1 cellular context compared by ENCODE assay signal in the genomic region with DNA sequence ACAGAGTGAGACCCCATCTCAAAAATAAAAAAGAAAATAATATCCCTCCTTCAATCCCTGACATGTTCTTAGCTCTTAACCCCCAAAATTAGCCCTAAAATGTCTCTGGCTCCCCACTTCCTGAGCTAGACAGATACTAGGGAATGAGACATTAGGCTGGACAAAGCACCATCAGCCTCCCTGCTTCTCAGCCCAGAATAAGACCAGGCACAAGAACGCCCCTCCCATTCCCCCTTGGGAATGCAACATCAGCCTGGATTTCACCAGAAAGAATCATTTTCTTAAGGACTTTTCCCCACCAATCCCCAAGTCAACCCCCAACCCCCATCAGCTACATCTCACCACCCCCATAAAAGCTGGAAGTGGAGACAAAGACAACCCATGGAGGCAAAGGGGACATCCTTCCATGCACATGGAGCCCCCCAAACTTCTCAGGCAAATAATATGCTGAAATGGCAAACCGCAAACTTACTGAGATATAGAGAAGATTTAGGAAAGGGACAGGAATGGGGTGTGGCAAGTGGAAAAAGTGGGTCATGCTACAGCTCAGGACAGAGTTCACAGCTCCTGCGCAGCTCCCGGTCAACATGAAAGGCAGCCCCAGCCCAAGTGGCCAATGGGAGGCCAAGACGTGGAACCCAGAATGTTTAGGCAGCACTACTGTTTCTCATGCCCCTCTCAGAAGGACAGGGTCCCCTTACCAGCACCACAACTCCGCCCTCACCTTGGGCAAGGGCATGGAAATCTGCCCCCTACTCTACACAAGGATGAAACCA.
TF ChIP-seq lines count a peak whose summit lies in the region.

No MANE protein-coding gene starts in this region.

TF ChIP-seq in H1, 55 proteins besides CTCF, POLR2A, EP300 and RAD21:
- TF ChIP-seq, protein P1, sequence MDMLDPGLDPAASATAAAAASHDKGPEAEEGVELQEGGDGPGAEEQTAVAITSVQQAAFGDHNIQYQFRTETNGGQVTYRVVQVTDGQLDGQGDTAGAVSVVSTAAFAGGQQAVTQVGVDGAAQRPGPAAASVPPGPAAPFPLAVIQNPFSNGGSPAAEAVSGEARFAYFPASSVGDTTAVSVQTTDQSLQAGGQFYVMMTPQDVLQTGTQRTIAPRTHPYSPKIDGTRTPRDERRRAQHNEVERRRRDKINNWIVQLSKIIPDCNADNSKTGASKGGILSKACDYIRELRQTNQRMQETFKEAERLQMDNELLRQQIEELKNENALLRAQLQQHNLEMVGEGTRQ (IDR thresholded peaks at IDR 0.05; ENCODE audit: low read length): no peak
- TF ChIP-seq ZNF274 (IDR thresholded peaks at IDR 0.05; ENCODE audit: borderline replicate concordance, extremely low read depth, low read length) (no peak), BCL11A (IDR thresholded peaks at IDR 0.05; ENCODE audit: low read depth in 2 of 2, low read length in 2 of 2) (no peak), SRF (IDR thresholded peaks at IDR 0.05; ENCODE audit: low read depth, low read length) (no peak), BACH1 (IDR thresholded peaks at IDR 0.05; ENCODE audit: low read length) (no peak), CBX5 (IDR thresholded peaks at IDR 0.05; ENCODE audit: low read depth, low read length) (no peak), SP2 (IDR thresholded peaks at IDR 0.05; ENCODE audit: low read length) (no peak), GTF2F1 (IDR thresholded peaks at IDR 0.05; ENCODE audit: borderline replicate concordance, low read depth, low read length) (no peak), RNF2 (IDR thresholded peaks at IDR 0.05; ENCODE audit: borderline replicate concordance, low read depth, low read length, missing control alignments, poor library complexity, severe bottlenecking) (no peak), CBX8 (IDR thresholded peaks at IDR 0.05; ENCODE audit: borderline replicate concordance, low read depth, low read length) (no peak), POLR2AphosphoS5 (IDR thresholded peaks at IDR 0.05; ENCODE audit: low read depth, low read length) (no peak), EZH2 (IDR thresholded peaks at IDR 0.05; ENCODE audit: low read depth, low read length, severe bottlenecking) (no peak)
- TF ChIP-seq, protein P2, sequence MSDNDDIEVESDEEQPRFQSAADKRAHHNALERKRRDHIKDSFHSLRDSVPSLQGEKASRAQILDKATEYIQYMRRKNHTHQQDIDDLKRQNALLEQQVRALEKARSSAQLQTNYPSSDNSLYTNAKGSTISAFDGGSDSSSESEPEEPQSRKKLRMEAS (IDR thresholded peaks at IDR 0.05): no peak
TF ChIP-seq in H1: peak in this region for 0.
